In the genomic region with DNA sequence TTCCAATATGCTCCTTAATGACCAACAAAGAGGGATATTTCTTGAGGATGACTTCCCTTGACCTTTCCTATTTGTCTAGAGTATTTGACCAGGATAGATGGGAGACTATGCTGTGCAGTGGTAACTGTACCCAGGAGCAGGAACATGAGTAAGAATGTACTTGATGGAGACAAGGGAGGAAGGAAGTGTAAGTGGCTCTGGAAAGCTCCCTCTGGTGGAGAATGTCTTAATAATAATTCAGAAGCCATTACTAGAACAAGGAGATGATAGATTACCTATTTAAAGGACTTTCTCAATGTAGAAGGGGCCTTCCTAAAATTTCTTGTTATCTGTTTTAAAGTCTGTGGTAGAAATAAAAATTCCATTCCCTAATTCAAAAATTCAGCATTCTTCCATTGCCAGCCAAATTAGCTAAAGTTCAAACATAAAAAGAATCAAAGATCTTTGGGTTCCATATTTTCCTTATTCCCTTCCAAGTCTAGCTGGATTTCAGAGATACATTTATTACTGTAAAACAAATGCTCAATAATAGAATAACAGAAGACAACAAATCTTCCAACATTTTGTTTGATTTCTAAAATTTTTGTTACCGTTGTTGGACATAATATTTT, we compare ENCODE assay signal across 8 cellular contexts.
A peak's percentile ranks its signal among the peaks of the same experiment; 100 is the strongest.
DNase-seq lines count a peak whose midpoint lies in the region; ATAC-seq and TF ChIP-seq lines count a peak whose summit lies in the region.

No MANE protein-coding gene starts in this region.

- no peaks in the 10 kb centered on the region for H3K79me1 ChIP-seq in IMR-90 (ENCODE audit: low read depth in 1 of 2, low read length in 2 of 2)

- POLR2A ChIA-PET in GM10248 (lab: Yijun Ruan, JAX): no interaction called here
- POLR2A ChIA-PET in IMR-90 (lab: Charles Lee; ENCODE audit: unreplicated experiment): no interaction called here

- H3K27me3 ChIP-seq in IMR-90 (ENCODE audit: control insufficient read depth, insufficient read depth, low read length) (no peaks in the 10 kb centered on the region), heart right ventricle (no peaks in the 10 kb centered on the region), tibial artery (no peaks in the 10 kb centered on the region)

- H3K27me3 Mint-ChIP-seq in activated CD4-positive, alpha-beta T cell treated with anti-CD3 and anti-CD28 coated beads, Interleukin-2, amount 10 ng/mL, durations not matched to agents 24 days and 14 days: no peaks in the 10 kb centered on the region

- H3K4ac ChIP-seq in IMR-90 (ENCODE audit: low read depth, low read length): no peak overlapping the region

- H3K4me3 ChIP-seq in IMR-90 (ENCODE audit: insufficient read depth, low read depth, low read length): no peak overlapping the region
- no peak overlapping the region for H3K4me3 ChIP-seq in heart right ventricle
- H3K4me3 ChIP-seq in tibial artery: no peak overlapping the region

- no peak overlapping the region for H2BK20ac ChIP-seq in IMR-90 (ENCODE audit: low read depth, low read length)

- H3K4me1 ChIP-seq in IMR-90 (ENCODE audit: control insufficient read depth, insufficient read depth, low read length): no peaks in the 10 kb centered on the region
- no peaks in the 10 kb centered on the region for H3K4me1 ChIP-seq in heart right ventricle
- no peaks in the 10 kb centered on the region for H3K4me1 ChIP-seq in tibial artery

- TF ChIP-seq RAD21 in IMR-90 (IDR thresholded peaks at IDR 0.05; ENCODE audit: low read length): peak; percentile 54

- H3K4me2 ChIP-seq in IMR-90 (ENCODE audit: low read depth, low read length): no peak overlapping the region

- H4K20me1 ChIP-seq in IMR-90 (ENCODE audit: insufficient read depth, low read length): no peaks in the 10 kb centered on the region

- BruUV-seq in IMR-90 (replicated peaks; lab: Mats Ljungman, UMichigan): no TSS peak

- no peak overlapping the region for H3K56ac ChIP-seq in IMR-90 (ENCODE audit: extremely low read depth, insufficient read depth, low read length)

- H2BK5ac ChIP-seq in IMR-90 (ENCODE audit: low read depth, low read length, poor library complexity, severe bottlenecking): no peak overlapping the region

- peak; percentile 93 for ATAC-seq in GM21619 (IDR thresholded peaks at IDR 0.05; ENCODE audit: unreplicated experiment)
- peak; percentile 66 for ATAC-seq in IMR-90 (ENCODE audit: low read depth)
- peak in 1 of 8 donors; percentile 68 for ATAC-seq in heart right ventricle

- H3K36me3 ChIP-seq in IMR-90 (ENCODE audit: control insufficient read depth, insufficient read depth, low read length): no peaks in the 10 kb centered on the region
- no peaks in the 10 kb centered on the region for H3K36me3 ChIP-seq in heart right ventricle
- no peaks in the 10 kb centered on the region for H3K36me3 ChIP-seq in tibial artery

- H2AK9ac ChIP-seq in IMR-90 (replicated peaks; ENCODE audit: low read depth, low read length, poor library complexity): no peak overlapping the region

- H3K9me3 ChIP-seq in IMR-90 (ENCODE audit: control insufficient read depth, insufficient read depth, low read length) (no peaks in the 10 kb centered on the region), heart right ventricle (no peaks in the 10 kb centered on the region), tibial artery (no peaks in the 10 kb centered on the region)

- in situ Hi-C loops in IMR-90 (cut with MboI; ENCODE audit: low sequenced_read_pairs): loop anchor here (25.0 kb wide), 1 partner anchor 1975 kb away; no protein-coding TSS in a partner anchor

- H2BK120ac ChIP-seq in IMR-90 (ENCODE audit: low read depth, low read length): no peak overlapping the region

- no peak overlapping the region for H2AFZ ChIP-seq in IMR-90 (replicated peaks; ENCODE audit: low read length, poor library complexity)

- no peak overlapping the region for H4K5ac ChIP-seq in IMR-90 (ENCODE audit: low read depth, low read length)

- dilution Hi-C loops in IMR-90 (cut with HindIII; ENCODE audit: low sequenced_read_pairs, unreplicated experiment): no loop called here

- H2AK5ac ChIP-seq in IMR-90 (ENCODE audit: low read depth, low read length): no peak overlapping the region

- no peak overlapping the region for H4K91ac ChIP-seq in IMR-90 (ENCODE audit: insufficient read depth, low read depth, low read length)

- H3K4me1 Mint-ChIP-seq in activated CD4-positive, alpha-beta T cell treated with anti-CD3 and anti-CD28 coated beads, Interleukin-2, amount 10 ng/mL, durations not matched to agents 24 days and 14 days: no peaks in the 10 kb centered on the region

- no peaks in the 10 kb centered on the region for H3K9me1 ChIP-seq in IMR-90 (ENCODE audit: insufficient read depth, low read length)

- H3K23ac ChIP-seq in IMR-90 (ENCODE audit: low read depth, low read length): no peak overlapping the region

- no peak overlapping the region for H3K14ac ChIP-seq in IMR-90 (replicated peaks; ENCODE audit: low read depth, low read length)

- H3K36me3 Mint-ChIP-seq in activated CD4-positive, alpha-beta T cell treated with anti-CD3 and anti-CD28 coated beads, Interleukin-2, amount 10 ng/mL, durations not matched to agents 24 days and 14 days (ENCODE audit: low read depth): no peaks in the 10 kb centered on the region

- WGBS in IMR-90 (ENCODE audit: extremely low coverage in 2 of 2, insufficient read length in 1 of 2), 2 experiments: no CpG with 5 or more reads among the region's 1 CpG
- 94 to 96% methylated on average over 1 of the region's 1 CpG for WGBS in heart right ventricle, 2 donors

- H4K8ac ChIP-seq in IMR-90 (ENCODE audit: low read depth in 2 of 2, low read length in 2 of 2): no peak overlapping the region

- no peak overlapping the region for H3K18ac ChIP-seq in IMR-90 (ENCODE audit: low read depth, low read length)

- DNase-seq in GM10248 (ENCODE audit: extremely low spot score) (peak; percentile 14), IMR-90 (peak; percentile 53), SKM-1 (lab: John Stamatoyannopoulos, UW; ENCODE audit: unreplicated experiment) (peak; percentile 60), heart right ventricle (peak in 1 of 2 donors; percentile 3), tibial artery (no peak), occipital lobe (lab: John Stamatoyannopoulos, UW) (no peak)
- DNase-seq in activated CD4-positive, alpha-beta T cell treated with anti-CD3 and anti-CD28 coated beads, Interleukin-2, amount 10 ng/mL, durations not matched to agents 24 days and 14 days: no peak

- H3K27ac ChIP-seq in IMR-90 (ENCODE audit: insufficient read depth, low read length) (no peak overlapping the region), heart right ventricle (no peak overlapping the region), tibial artery (no peak overlapping the region)

- no peak overlapping the region for H3K4me3 Mint-ChIP-seq in activated CD4-positive, alpha-beta T cell treated with anti-CD3 and anti-CD28 coated beads, Interleukin-2, amount 10 ng/mL, durations not matched to agents 24 days and 14 days

- intact Hi-C loops in IMR-90 (cut with micrococcal nuclease) (loop anchor here (1.0 to 5.0 kb wide), 5 partner anchors 215 to 1970 kb away; no protein-coding TSS in a partner anchor), heart right ventricle (cut with DNase I) (loop anchor here in 5 of 10 donors (5.0 to 10.0 kb wide), 3 partner anchors 1273 to 1970 kb away; no protein-coding TSS in a partner anchor), tibial artery (cut with DNase I; ENCODE audit: low total_unique reads) (no loop called here)
- intact Hi-C loops in activated CD4-positive, alpha-beta T cell treated with anti-CD3 and anti-CD28 coated beads, Interleukin-2, amount 10 ng/mL, durations not matched to agents 24 days and 14 days (cut with micrococcal nuclease): no loop called here

- H3K9me3 Mint-ChIP-seq in activated CD4-positive, alpha-beta T cell treated with anti-CD3 and anti-CD28 coated beads, Interleukin-2, amount 10 ng/mL, durations not matched to agents 24 days and 14 days: no peaks in the 10 kb centered on the region

- H3K9ac ChIP-seq in IMR-90 (ENCODE audit: low read depth, low read length): no peak overlapping the region

- H2BK15ac ChIP-seq in IMR-90 (ENCODE audit: low read depth, low read length): no peak overlapping the region

- H3K27ac Mint-ChIP-seq in activated CD4-positive, alpha-beta T cell treated with anti-CD3 and anti-CD28 coated beads, Interleukin-2, amount 10 ng/mL, durations not matched to agents 24 days and 14 days: no peak overlapping the region

- peak; percentile 42 for TF ChIP-seq CTCF in GM10248 (IDR thresholded peaks at IDR 0.05; ENCODE audit: control extremely low read depth, extremely low read depth, low read depth, missing control alignments)
- peak; percentile 56 for TF ChIP-seq CTCF in IMR-90 (conservative IDR thresholded peaks at IDR 0.05; ENCODE audit: low read depth, low read length)
- peak; percentile 10 to 64 (median 57) for TF ChIP-seq CTCF in heart right ventricle (IDR thresholded peaks at IDR 0.05)
- TF ChIP-seq CTCF in tibial artery (IDR thresholded peaks at IDR 0.05): peak; percentile 26 to 35

- CTCF ChIA-PET in GM10248 (lab: Yijun Ruan, JAX): interaction anchor here (0.6 to 1.6 kb wide), 9 partner anchors 8 to 1968 kb away, joined by 3 to 12 read pairs (median 4); no protein-coding TSS in a partner anchor
- CTCF ChIA-PET in IMR-90 (lab: Yijun Ruan, JAX): interaction anchor here (0.6 to 1.2 kb wide), 5 partner anchors 12 to 1177 kb away, joined by 3 to 4 read pairs (median 3); no protein-coding TSS in a partner anchor

- no peak for TF ChIP-seq POLR2A in IMR-90 (IDR thresholded peaks at IDR 0.05; ENCODE audit: low read depth, low read length)

TF ChIP-seq in IMR-90, 13 proteins besides CTCF, POLR2A, EP300 and RAD21:
- TF ChIP-seq SMC3 (IDR thresholded peaks at IDR 0.05; ENCODE audit: low read depth, low read length) (peak; percentile 71), MAZ (IDR thresholded peaks at IDR 0.05; ENCODE audit: borderline replicate concordance, low read depth, low read length) (no peak)

Comparison
In these comparisons a context has a peak if more than half of its experiments do, and no peak if none do; other contexts are left out.
1. DNase-seq: peak in GM10248 (single experiment), IMR-90 (single experiment) and SKM-1 (single experiment); none in tibial artery (0 of 2), activated CD4-positive, alpha-beta T cell treated with anti-CD3 and anti-CD28 coated beads, Interleukin-2, amount 10 ng/mL, durations not matched to agents 24 days and 14 days (single experiment) and occipital lobe (single experiment).
2. Peak in every context shown above with its lines, with median percentiles within 50 percentile points of each other: CTCF ChIP-seq.